ENCODE assay signal across 25 cellular contexts in the genomic region with DNA sequence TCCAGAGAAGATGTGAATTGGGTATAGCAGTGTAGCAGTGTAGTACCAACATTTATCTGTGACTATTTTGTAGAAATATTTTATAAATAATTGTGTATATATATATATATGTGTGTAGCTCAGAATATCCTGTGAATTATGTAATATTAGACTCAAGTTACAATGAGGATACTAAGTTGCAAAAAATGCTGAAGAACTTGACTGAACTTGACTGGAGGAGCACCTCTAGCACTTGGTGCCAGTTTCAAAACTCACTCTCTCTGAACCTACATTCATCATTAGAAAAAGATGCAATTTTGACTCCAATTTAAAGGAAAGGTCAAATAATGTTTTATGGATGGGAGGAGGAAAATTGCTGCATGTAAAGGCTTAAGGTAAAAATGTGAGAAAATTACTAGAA.
DNase-seq lines count a peak whose midpoint lies in the region; ATAC-seq, FAIRE-seq and TF ChIP-seq lines count a peak whose summit lies in the region.
"Had no signal": no experiment of that assay in that cellular context is flagged by ENCODE, and none has a peak within 500 bp of the region (broad histone marks: within the 10 kb centered on the region; RNA-seq: fewer than 3 reads in every experiment).

No MANE protein-coding gene starts in this region.

- CTCF ChIA-PET in RWPE1 (lab: Yijun Ruan, JAX), result no interaction called here

- H3K27ac ChIP-seq in RWPE1, result no peak overlapping the region
- no peak overlapping the region for H3K27ac ChIP-seq in foreskin keratinocyte
- H3K27ac ChIP-seq: BLaER1 had no signal

- no peaks in the 10 kb centered on the region for H3K36me3 ChIP-seq in bronchial epithelial cell (ENCODE audit: control insufficient read depth, insufficient read depth, low read length)
- H3K36me3 ChIP-seq: BE2C, BLaER1 had no signal

- peaks cover 4% of the 10 kb centered on the region for H3K4me1 ChIP-seq in foreskin keratinocyte
- H3K4me1 ChIP-seq: BE2C, BLaER1 had no signal

- POLR2A ChIA-PET in RWPE1 (lab: Yijun Ruan, JAX; ENCODE audit: low non-redundant PET), result no interaction called here

- TF ChIP-seq CTCF in RWPE1 (conservative IDR thresholded peaks at IDR 0.05; ENCODE audit: low read depth) (no peak), bronchial epithelial cell (IDR thresholded peaks at IDR 0.05; ENCODE audit: insufficient read depth, low read length, severe bottlenecking) (no peak), foreskin keratinocyte (conservative IDR thresholded peaks at IDR 0.05) (no peak)

- no peak overlapping the region for H3K4me3 ChIP-seq in bronchial epithelial cell (ENCODE audit: low read depth, low read length)
- H3K4me3 ChIP-seq: BLaER1 had no signal

- ATAC-seq in foreskin keratinocyte, result no peak

- H3K27me3 ChIP-seq in bronchial epithelial cell (ENCODE audit: control insufficient read depth, insufficient read depth, low read length) (no peaks in the 10 kb centered on the region), foreskin keratinocyte (no peaks in the 10 kb centered on the region)
- H3K27me3 ChIP-seq: BE2C, BLaER1 had no signal

- no peak for FAIRE-seq in bronchial epithelial cell (lab: Jason Lieb, UNC)
- FAIRE-seq: A204.1, G401.6, GM12891, GM19239 had no signal

- DNase-seq in HPDE6-E6E7 (ENCODE audit: extremely low spot score) (peak; percentile 16), RWPE1 (ENCODE audit: low spot score) (peak; percentile 1), bronchial epithelial cell (ENCODE audit: low read depth) (peak; percentile 87), foreskin keratinocyte (peak; percentile 13 to 43), NCI-H1436 treated with DMSO at 0.1 percent for 48 hours (lab: John Stamatoyannopoulos, UW) (no peak), retina (no peak), DMS79 (lab: John Stamatoyannopoulos, UW) (no peak)
- DNase-seq: 8988T; ACHN; BE2C; C1 segment of cervical spinal cord; CD4-positive, alpha-beta memory T cell; CD4-positive, CD25-positive, alpha-beta regulatory T cell; CD8-positive, alpha-beta memory T cell; COR-L47; DMS 273 treated with DMSO at 0.1 percent for 48 hours; DMS153; DMS53; DMS79 treated with DMSO at 0.1 percent for 48 hours; GF-D8 had no signal

Comparison
In these comparisons a context has a peak if more than half of its experiments do, and no peak if none do; other contexts are left out.
1. DNase-seq: peak in HPDE6-E6E7 (single experiment), RWPE1 (single experiment), bronchial epithelial cell (single experiment) and foreskin keratinocyte (2 of 2); none in NCI-H1436 treated with DMSO at 0.1 percent for 48 hours (single experiment), retina (single experiment) and DMS79 (single experiment).